28 cellular contexts compared by ENCODE assay signal in genomic region chr3:64382171-64382570, GRCh38.
"Had no signal": no experiment of that assay in that cellular context is flagged by ENCODE, and none has a peak within 500 bp of the region (broad histone marks: within the 10 kb centered on the region; RNA-seq: fewer than 3 reads in every experiment).

No MANE protein-coding gene starts in this region.

- H3K9me3 Mint-ChIP-seq: activated CD4-positive, alpha-beta memory T cell treated with anti-CD3 and anti-CD28 coated beads, Interleukin-2, amount 10 ng/mL, durations not matched to agents 7 days and 5 days; activated CD4-positive, alpha-beta T cell treated with anti-CD3 and anti-CD28 coated beads, Interleukin-2, amount 10 ng/mL, durations not matched to agents 7 days and 5 days; activated T-cell treated with anti-CD3 and anti-CD28 coated beads, Interleukin-2, amount 50 U/mL, for 24 hours; naive thymus-derived CD4-positive, alpha-beta T cell; stimulated activated naive B cell treated with anti-CD40 and anti-IgM and Interleukin-4, amounts not matched to agents 10 μg/mL and 1 μg/mL and 100 μg/mL, for 72 hours; WTC11 had no signal

- H3K4me3 Mint-ChIP-seq: activated CD4-positive, alpha-beta memory T cell treated with anti-CD3 and anti-CD28 coated beads, Interleukin-2, amount 10 ng/mL, durations not matched to agents 7 days and 5 days; activated CD4-positive, alpha-beta T cell treated with anti-CD3 and anti-CD28 coated beads, Interleukin-2, amount 10 ng/mL, durations not matched to agents 7 days and 5 days; activated T-cell treated with anti-CD3 and anti-CD28 coated beads, Interleukin-2, amount 50 U/mL, for 24 hours; naive thymus-derived CD4-positive, alpha-beta T cell; neural crest cell; stimulated activated naive B cell treated with anti-CD40 and anti-IgM and Interleukin-4, amounts not matched to agents 10 μg/mL and 1 μg/mL and 100 μg/mL, for 72 hours; WTC11 had no signal

- H3K4me1 ChIP-seq: breast epithelium, heart right ventricle, parathyroid adenoma, psoas muscle, right atrium auricular region, suprapubic skin, tibial nerve had no signal

- H3K27ac ChIP-seq: breast epithelium, heart right ventricle, parathyroid adenoma, psoas muscle, right atrium auricular region, suprapubic skin, tibial nerve had no signal

- H3K79me2 ChIP-seq: parathyroid adenoma had no signal

- H3K27me3 Mint-ChIP-seq: activated CD4-positive, alpha-beta memory T cell treated with anti-CD3 and anti-CD28 coated beads, Interleukin-2, amount 10 ng/mL, durations not matched to agents 7 days and 5 days; stimulated activated naive B cell treated with anti-CD40 and anti-IgM and Interleukin-4, amounts not matched to agents 10 μg/mL and 1 μg/mL and 100 μg/mL, for 72 hours had no signal

- H3K27me3 ChIP-seq: breast epithelium, heart right ventricle, left lung, right atrium auricular region, suprapubic skin, tibial nerve had no signal

- H3K9me3 ChIP-seq: breast epithelium, left lung, psoas muscle, right atrium auricular region, suprapubic skin, tibial nerve had no signal

- H3K4me3 ChIP-seq: breast epithelium, heart right ventricle, left lung, psoas muscle, right atrium auricular region, suprapubic skin, tibial nerve had no signal

- H3K4me1 Mint-ChIP-seq: activated CD4-positive, alpha-beta memory T cell treated with anti-CD3 and anti-CD28 coated beads, Interleukin-2, amount 10 ng/mL, durations not matched to agents 7 days and 5 days; activated CD4-positive, alpha-beta T cell treated with anti-CD3 and anti-CD28 coated beads, Interleukin-2, amount 10 ng/mL, durations not matched to agents 7 days and 5 days; naive thymus-derived CD4-positive, alpha-beta T cell; stimulated activated naive B cell treated with anti-CD40 and anti-IgM and Interleukin-4, amounts not matched to agents 10 μg/mL and 1 μg/mL and 100 μg/mL, for 72 hours; WTC11 had no signal

- H3K27ac Mint-ChIP-seq: activated CD4-positive, alpha-beta memory T cell treated with anti-CD3 and anti-CD28 coated beads, Interleukin-2, amount 10 ng/mL, durations not matched to agents 7 days and 5 days; activated CD4-positive, alpha-beta T cell treated with anti-CD3 and anti-CD28 coated beads, Interleukin-2, amount 10 ng/mL, durations not matched to agents 7 days and 5 days; activated T-cell treated with anti-CD3 and anti-CD28 coated beads, Interleukin-2, amount 50 U/mL, for 24 hours; naive thymus-derived CD4-positive, alpha-beta T cell; stimulated activated naive B cell treated with anti-CD40 and anti-IgM and Interleukin-4, amounts not matched to agents 10 μg/mL and 1 μg/mL and 100 μg/mL, for 72 hours; WTC11 had no signal

- H2AFZ ChIP-seq: parathyroid adenoma had no signal

- H3K36me3 Mint-ChIP-seq: naive thymus-derived CD4-positive, alpha-beta T cell; stimulated activated naive B cell treated with anti-CD40 and anti-IgM and Interleukin-4, amounts not matched to agents 10 μg/mL and 1 μg/mL and 100 μg/mL, for 72 hours; WTC11 had no signal

- DNase-seq: activated CD4-positive, alpha-beta memory T cell treated with anti-CD3 and anti-CD28 coated beads, Interleukin-2, amount 10 ng/mL, durations not matched to agents 7 days and 5 days; activated CD4-positive, alpha-beta T cell treated with anti-CD3 and anti-CD28 coated beads for 1 hour; activated CD4-positive, alpha-beta T cell treated with anti-CD3 and anti-CD28 coated beads, Interleukin-2, amount 10 ng/mL, durations not matched to agents 7 days and 5 days; activated CD8-positive, alpha-beta memory T cell treated with anti-CD3 and anti-CD28 coated beads, Interleukin-2, amount 50 U/mL, for 48 hours; activated gamma-delta T cell treated with Interleukin-2 at 50 U/mL for 16 hours; activated naive CD4-positive, alpha-beta T cell treated with anti-CD3 and anti-CD28 coated beads, Interleukin-2, amount 50 U/mL, for 16 hours; activated T-cell treated with anti-CD3 and anti-CD28 coated beads, Interleukin-2, amount 50 U/mL, for 24 hours; dermis blood vessel endothelial cell; effector CD8-positive, alpha-beta T cell; foreskin melanocyte; heart right ventricle; left lung; naive thymus-derived CD4-positive, alpha-beta T cell; occipital lobe; psoas muscle; stimulated activated CD4-positive, alpha-beta T cell treated with anti-CD3 and anti-CD28 coated beads, Interleukin-15, amount 100 ng/mL, for 24 hours; stimulated activated CD4-positive, alpha-beta T cell treated with anti-CD3 and anti-CD28 coated beads, Interleukin-2, amount 100 ng/mL, for 24 hours; stimulated activated naive B cell treated with anti-CD40 and anti-IgM and Interleukin-4, amounts not matched to agents 10 μg/mL and 1 μg/mL and 100 μg/mL, for 72 hours; T-helper 2 cell had no signal

- H3K9ac ChIP-seq: parathyroid adenoma had no signal

- H3K36me3 ChIP-seq: breast epithelium, heart right ventricle, left lung, right atrium auricular region, suprapubic skin, tibial nerve had no signal

- FAIRE-seq: colon, islet of Langerhans had no signal
